Comparison of ENCODE assay signal across 19 cellular contexts in genomic region chr5:61289241-61289640, GRCh38. TPM values are rescaled to one million over a fixed set of nuclear protein-coding genes. Genes with fewer than 3 reads are reported as not detected.
DNase-seq lines count a peak whose midpoint lies in the region; ATAC-seq and TF ChIP-seq lines count a peak whose summit lies in the region.
"Had no signal": no experiment of that assay in that cellular context is flagged by ENCODE, and none has a peak within 500 bp of the region (broad histone marks: within the 10 kb centered on the region; RNA-seq: fewer than 3 reads in every experiment).

No MANE protein-coding gene starts in this region.

- H3K4me1 Mint-ChIP-seq in WTC11, result peaks cover 17% of the 10 kb centered on the region
- H3K4me1 Mint-ChIP-seq: activated T-helper 17 cell treated with anti-CD3 and anti-CD28 coated beads, Interleukin-2, amount 50 U/mL, for 72 hours had no signal

- H3K4me2 ChIP-seq in SK-N-SH, result no peak overlapping the region

- TF ChIP-seq EP300 in SK-N-SH (IDR thresholded peaks at IDR 0.05; ENCODE audit: borderline replicate concordance in 1 of 2, low read depth in 1 of 2, low read length in 1 of 2) (no peak), upper lobe of left lung (IDR thresholded peaks at IDR 0.05) (no peak)

- H4K20me1 ChIP-seq in SK-N-SH (ENCODE audit: insufficient read depth), result no peaks in the 10 kb centered on the region

- H3K79me2 ChIP-seq in SK-N-SH (ENCODE audit: insufficient read depth), result no peaks in the 10 kb centered on the region

- no peaks in the 10 kb centered on the region for H3K9me2 ChIP-seq in SK-N-SH

- TF ChIP-seq CTCF in SK-N-SH (IDR thresholded peaks at IDR 0.05) (peak; percentile 24; the same call in 1 of the 2 replicates), WTC11 (IDR thresholded peaks at IDR 0.05) (no peak), upper lobe of left lung (IDR thresholded peaks at IDR 0.05) (no peak)

- WGBS in SK-N-SH (ENCODE audit: low lambda C conversion rate), result 100% methylated on average over 1 of the region's 2 CpGs
- WGBS in upper lobe of left lung, 2 donors, result 82 to 92% methylated on average over 2 of the region's 2 CpGs

- ATAC-seq in SK-N-SH treated with all-trans-retinoic acid at 6 μM for 48 hours (no peak), WTC11 (peak; percentile 73), upper lobe of left lung (ENCODE audit: low FRiP score in 2 of 2) (no peak), GM18502 (IDR thresholded peaks at IDR 0.05; ENCODE audit: poor library complexity, unreplicated experiment) (no peak), HG03196 (IDR thresholded peaks at IDR 0.05; ENCODE audit: unreplicated experiment) (no peak), GM18909 (IDR thresholded peaks at IDR 0.05; ENCODE audit: poor library complexity, unreplicated experiment) (no peak)
- ATAC-seq: activated T-helper 17 cell treated with anti-CD3 and anti-CD28 coated beads, Interleukin-2, amount 50 U/mL, for 72 hours; gastrocnemius medialis had no signal

- no peaks in the 10 kb centered on the region for H3K27me3 Mint-ChIP-seq in WTC11 (ENCODE audit: low read depth)
- H3K27me3 Mint-ChIP-seq: activated T-helper 17 cell treated with anti-CD3 and anti-CD28 coated beads, Interleukin-2, amount 50 U/mL, for 72 hours; naive thymus-derived CD4-positive, alpha-beta T cell had no signal

- H3F3A ChIP-seq in SK-N-SH (replicated peaks; ENCODE audit: insufficient read depth), result no peaks in the 10 kb centered on the region

- no peak overlapping the region for H3K4me3 Mint-ChIP-seq in WTC11
- H3K4me3 Mint-ChIP-seq: activated B cell treated with CpG ODN at 0.5 μM for 24 hours; activated T-helper 17 cell treated with anti-CD3 and anti-CD28 coated beads, Interleukin-2, amount 50 U/mL, for 72 hours; naive thymus-derived CD4-positive, alpha-beta T cell had no signal

- POLR2A ChIA-PET in SK-N-SH (lab: Yijun Ruan, JAX) (no interaction called here), WTC11 (lab: Charles Lee) (no interaction called here)

- no peak for TF ChIP-seq RAD21 in SK-N-SH (IDR thresholded peaks at IDR 0.05; ENCODE audit: low read length)

- H3K27ac Mint-ChIP-seq in WTC11, result no peak overlapping the region
- H3K27ac Mint-ChIP-seq: activated B cell treated with CpG ODN at 0.5 μM for 24 hours; activated T-helper 17 cell treated with anti-CD3 and anti-CD28 coated beads, Interleukin-2, amount 50 U/mL, for 72 hours had no signal

- no peak for DNase-seq in SK-N-SH
- no peak for DNase-seq in WTC11 (ENCODE audit: low spot score)
- peak; percentile 43 for DNase-seq in iPS-NIHi7 (ENCODE audit: extremely low spot score)
- DNase-seq in upper lobe of left lung, result no peak
- DNase-seq: activated B cell treated with CpG ODN at 0.5 μM for 24 hours; activated CD8-positive, alpha-beta memory T cell treated with anti-CD3 and anti-CD28 coated beads for 24 hours; caudate nucleus; gastrocnemius medialis; GM23248; naive thymus-derived CD4-positive, alpha-beta T cell; NCI-H1694 treated with DMSO at 0.1 percent for 48 hours; NCI-H526 treated with DMSO at 0.1 percent for 48 hours; stimulated activated naive CD4-positive, alpha-beta T cell treated with Interleukin-2 at 50 U/mL for 16 hours; T-helper 1 cell had no signal

- H3K27me3 ChIP-seq in SK-N-SH (ENCODE audit: insufficient read depth) (no peaks in the 10 kb centered on the region), upper lobe of left lung (no peaks in the 10 kb centered on the region)
- H3K27me3 ChIP-seq: gastrocnemius medialis had no signal

- H3K27ac ChIP-seq in SK-N-SH (ENCODE audit: low read depth in 2 of 2, low read length in 1 of 2), result no peak overlapping the region
- H3K27ac ChIP-seq in upper lobe of left lung, result peak overlapping the region; percentile 28 to 78 (median 52)
- H3K27ac ChIP-seq: gastrocnemius medialis, GM23248 had no signal

- H3K4me1 ChIP-seq in SK-N-SH (ENCODE audit: control insufficient read depth in 1 of 2, insufficient read depth in 2 of 2, low read depth in 1 of 2, low read length in 1 of 2) (peaks cover 0 to 2% of the 10 kb centered on the region in 2 experiments; a peak in 1 of 4 replicates), upper lobe of left lung (peaks cover 5 to 20% (median 13%) of the 10 kb centered on the region in 4 donors)

- no peaks in the 10 kb centered on the region for H3K36me3 Mint-ChIP-seq in WTC11
- H3K36me3 Mint-ChIP-seq: naive thymus-derived CD4-positive, alpha-beta T cell had no signal

- no peak for TF ChIP-seq POLR2A in upper lobe of left lung (IDR thresholded peaks at IDR 0.05)

- H3K9me3 ChIP-seq in SK-N-SH (no peaks in the 10 kb centered on the region), upper lobe of left lung (no peaks in the 10 kb centered on the region)
- H3K9me3 ChIP-seq: gastrocnemius medialis had no signal

- H3K4me3 ChIP-seq in SK-N-SH (ENCODE audit: low read depth in 2 of 2, low read length in 1 of 2) (no peak overlapping the region), upper lobe of left lung (no peak overlapping the region)
- H3K4me3 ChIP-seq: gastrocnemius medialis, GM23248 had no signal

- H2AFZ ChIP-seq in SK-N-SH (ENCODE audit: low read depth), result no peak overlapping the region
- H2AFZ ChIP-seq: GM23248 had no signal

- no peak overlapping the region for H3K9ac ChIP-seq in SK-N-SH
- H3K9ac ChIP-seq: GM23248 had no signal

- CTCF ChIA-PET in SK-N-SH (lab: Yijun Ruan, JAX), result no interaction called here
- CTCF ChIA-PET in WTC11 (lab: Charles Lee), result interaction anchor here (0.6 to 0.7 kb wide), 2 partner anchors 11 to 80 kb away, joined by 3 read pairs; no protein-coding TSS in a partner anchor

- H3K36me3 ChIP-seq in SK-N-SH (replicated peaks in 1 of 2; ENCODE audit: control insufficient read depth in 1 of 2, insufficient read depth in 2 of 2, low read length in 1 of 2) (no peaks in the 10 kb centered on the region), upper lobe of left lung (no peaks in the 10 kb centered on the region)
- H3K36me3 ChIP-seq: gastrocnemius medialis had no signal

- H3K9me3 Mint-ChIP-seq in WTC11, result peaks cover 9% of the 10 kb centered on the region; the same call in 1 of the 2 replicates
- H3K9me3 Mint-ChIP-seq: activated B cell treated with CpG ODN at 0.5 μM for 24 hours; activated T-helper 17 cell treated with anti-CD3 and anti-CD28 coated beads, Interleukin-2, amount 50 U/mL, for 72 hours had no signal

TF ChIP-seq in SK-N-SH, 30 proteins besides CTCF, POLR2A, EP300 and RAD21 (continues in another document):
- no peak for TF ChIP-seq FOSL2 (IDR thresholded peaks at IDR 0.05; ENCODE audit: borderline replicate concordance, low read depth)

TF ChIP-seq in SK-N-SH treated with all-trans-retinoic acid at 6 μM for 48 hours, 23 proteins besides CTCF, POLR2A, EP300 and RAD21 (continues in another document):
- TF ChIP-seq CSDC2 (CRISPR knock-in tag; IDR thresholded peaks at IDR 0.05) (no peak), CREB5 (CRISPR knock-in tag; IDR thresholded peaks at IDR 0.05; ENCODE audit: low read depth) (no peak), TOX (CRISPR knock-in tag; IDR thresholded peaks at IDR 0.05; ENCODE audit: borderline replicate concordance) (no peak), ISL1 (CRISPR knock-in tag; IDR thresholded peaks at IDR 0.05) (no peak), RARB (CRISPR knock-in tag; IDR thresholded peaks at IDR 0.05) (no peak), ZNF8 (CRISPR knock-in tag; IDR thresholded peaks at IDR 0.05) (no peak)

TF ChIP-seq in WTC11, 78 proteins besides CTCF, POLR2A, EP300 and RAD21 (continues in another document):
- TF ChIP-seq ZNF396 (CRISPR knock-in tag; IDR thresholded peaks at IDR 0.05; ENCODE audit: borderline replicate concordance) (no peak), TP53 (CRISPR knock-in tag; IDR thresholded peaks at IDR 0.05) (no peak), MAX (CRISPR knock-in tag; IDR thresholded peaks at IDR 0.05) (no peak), ERG (CRISPR knock-in tag; IDR thresholded peaks at IDR 0.05) (no peak), ZBTB43 (CRISPR knock-in tag; IDR thresholded peaks at IDR 0.05) (no peak), ATF6 (CRISPR knock-in tag; IDR thresholded peaks at IDR 0.05) (no peak)

RNA-seq across cellular contexts. Expression of gene ZSWIM6, which starts 42.8 kb away (rescaled TPM):
- polyA plus RNA-seq in SK-N-SH (2012; rRNA removed), result 7.4 and 9.8 TPM in 2 replicates
- polyA plus RNA-seq in SK-N-SH (2012; cell fraction: cytosol; rRNA removed), result 5.8 and 6.4 TPM in 2 replicates
- 13.4 and 24.6 TPM in 2 replicates for polyA plus RNA-seq in SK-N-SH (2012; cell fraction: nucleus; rRNA removed)
- total RNA-seq in WTC11 (2021), result 12.5 to 14.0 TPM (median 12.7 TPM) in 3 replicates
- total RNA-seq in upper lobe of left lung, result 10 to 100 TPM; 10.5 to 22.3 (median 15.7) TPM

Comparison
In these comparisons a context has a peak if more than half of its experiments do, and no peak if none do; other contexts are left out.
1. H3K27ac ChIP-seq: peak in upper lobe of left lung (4 of 4); none in SK-N-SH (0 of 2).
2. Of the 6 proteins assayed by ChIP-seq in both WTC11 and SK-N-SH: peak only in WTC11: none; only in SK-N-SH: CTCF; in both: none; in neither: 5.